24 cellular contexts compared by ENCODE assay signal in the genomic region with DNA sequence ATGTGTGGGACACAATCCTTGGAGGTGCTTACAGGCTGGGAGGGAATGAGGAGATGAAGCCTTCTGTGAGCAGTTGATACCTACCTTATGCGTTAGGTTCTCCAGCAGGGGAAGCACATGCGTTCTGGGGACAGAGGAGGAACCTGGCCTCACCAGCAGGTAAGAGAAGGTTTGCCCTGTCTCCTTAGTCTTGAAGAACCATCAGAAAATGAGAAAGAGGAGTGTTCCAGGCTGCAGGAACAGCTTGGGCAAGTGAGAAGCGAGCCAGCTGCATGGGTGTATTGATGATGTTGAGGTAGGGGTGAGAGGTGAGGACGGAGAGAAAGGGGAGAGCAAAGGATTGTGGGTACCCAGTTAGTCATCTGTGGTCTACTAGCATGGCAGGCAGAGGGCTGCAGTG.
A peak's percentile ranks its signal among the peaks of the same experiment; 100 is the strongest.
DNase-seq lines count a peak whose midpoint lies in the region; ATAC-seq and TF ChIP-seq lines count a peak whose summit lies in the region.
"Had no signal": no experiment of that assay in that cellular context is flagged by ENCODE, and none has a peak within 500 bp of the region (broad histone marks: within the 10 kb centered on the region; RNA-seq: fewer than 3 reads in every experiment).

No MANE protein-coding gene starts in this region.

- peak overlapping the region; percentile 26 for H2AFZ ChIP-seq in neural progenitor cell (replicated peaks)

- H3K9me3 Mint-ChIP-seq in neural progenitor cell: no peaks in the 10 kb centered on the region
- H3K9me3 Mint-ChIP-seq in type B pancreatic cell: no peaks in the 10 kb centered on the region

- peaks cover 9% of the 10 kb centered on the region for H3K27me3 Mint-ChIP-seq in neural progenitor cell (ENCODE audit: insufficient read depth, low read depth)
- H3K27me3 Mint-ChIP-seq in type B pancreatic cell: peaks cover 24% of the 10 kb centered on the region

- H3F3A ChIP-seq in neural progenitor cell (ENCODE audit: low read depth): no peaks in the 10 kb centered on the region

- no peaks in the 10 kb centered on the region for H3K27me3 ChIP-seq in neural progenitor cell
- H3K27me3 ChIP-seq: BLaER1 had no signal

- no peaks in the 10 kb centered on the region for H3K36me3 ChIP-seq in neural progenitor cell
- H3K36me3 ChIP-seq: BLaER1, SJSA1 had no signal

- intact Hi-C loops in posterior vena cava (cut with DNase I): no loop called here

- no peaks in the 10 kb centered on the region for H4K20me1 ChIP-seq in neural progenitor cell (ENCODE audit: low read depth)
- H4K20me1 ChIP-seq: BLaER1 had no signal

- no peak overlapping the region for H3K4me3 ChIP-seq in neural progenitor cell
- H3K4me3 ChIP-seq: BLaER1, SJSA1 had no signal

- H3K27ac Mint-ChIP-seq in neural progenitor cell: no peak overlapping the region
- no peak overlapping the region for H3K27ac Mint-ChIP-seq in type B pancreatic cell

- H3K4me3 Mint-ChIP-seq in neural progenitor cell (no peak overlapping the region), type B pancreatic cell (no peak overlapping the region)

- H3K4me1 ChIP-seq in neural progenitor cell: no peaks in the 10 kb centered on the region
- H3K4me1 ChIP-seq: SJSA1 had no signal

- H3K27ac ChIP-seq in neural progenitor cell: no peak overlapping the region
- H3K27ac ChIP-seq: BLaER1, SJSA1 had no signal

- H3K79me2 ChIP-seq in neural progenitor cell (ENCODE audit: low read depth): no peaks in the 10 kb centered on the region

- DNase-seq in activated CD8-positive, alpha-beta memory T cell treated with anti-CD3 and anti-CD28 coated beads, Interleukin-2, amount 50 U/mL, for 48 hours: peak; percentile 25
- DNase-seq in activated CD8-positive, alpha-beta memory T cell treated with anti-CD3 and anti-CD28 coated beads, Interleukin-2, amount 50 U/mL, for 4 hours: no peak
- DNase-seq in M059J (ENCODE audit: low read depth): peak; percentile 6
- DNase-seq in neural progenitor cell (ENCODE audit: low spot score): no peak
- DNase-seq in type B pancreatic cell (ENCODE audit: extremely low spot score, unreplicated experiment): peak; percentile 18
- no peak for DNase-seq in posterior vena cava (ENCODE audit: low spot score)
- no peak for DNase-seq in stimulated activated CD4-positive, alpha-beta T cell treated with anti-CD3 and anti-CD28 coated beads, Interleukin-15, amount 100 ng/mL, for 24 hours
- DNase-seq: 8988T; ACHN; CD4-positive, CD25-positive, alpha-beta regulatory T cell; DMS53; H7; KBM-7; MM.1S; NCI-H1417; NCI-H1694; NCI-H2081; NCI-H2227 treated with DMSO at 0.1 percent for 48 hours; NCI-H526 treated with DMSO at 0.1 percent for 48 hours; Right ventricle myocardium superior; RPMI8226 had no signal

- no peaks in the 10 kb centered on the region for H3K36me3 Mint-ChIP-seq in neural progenitor cell
- no peaks in the 10 kb centered on the region for H3K36me3 Mint-ChIP-seq in type B pancreatic cell
- H3K36me3 Mint-ChIP-seq: CD4-positive, CD25-positive, alpha-beta regulatory T cell had no signal

- no peak for TF ChIP-seq CTCF in neural progenitor cell (IDR thresholded peaks at IDR 0.05)
- TF ChIP-seq CTCF in type B pancreatic cell (conservative IDR thresholded peaks at IDR 0.05): no peak

- ATAC-seq in GM21526 (IDR thresholded peaks at IDR 0.05; ENCODE audit: low FRiP score, unreplicated experiment): no peak

- no peak overlapping the region for H3K4me2 ChIP-seq in neural progenitor cell
- H3K4me2 ChIP-seq: BLaER1 had no signal

- H3K4me1 Mint-ChIP-seq in neural progenitor cell: peaks cover 4% of the 10 kb centered on the region
- H3K4me1 Mint-ChIP-seq in type B pancreatic cell (ENCODE audit: unreplicated experiment): no peaks in the 10 kb centered on the region
- H3K4me1 Mint-ChIP-seq: CD4-positive, CD25-positive, alpha-beta regulatory T cell had no signal

- no peak overlapping the region for H3K9ac ChIP-seq in neural progenitor cell
- H3K9ac ChIP-seq: BLaER1 had no signal

- no peaks in the 10 kb centered on the region for H3K9me3 ChIP-seq in neural progenitor cell (ENCODE audit: low read depth)
- H3K9me3 ChIP-seq: SJSA1 had no signal

Comparison
In these comparisons a context has a peak if more than half of its experiments do, and no peak if none do; other contexts are left out.
1. DNase-seq: peak in activated CD8-positive, alpha-beta memory T cell treated with anti-CD3 and anti-CD28 coated beads, Interleukin-2, amount 50 U/mL, for 48 hours (single experiment), M059J (single experiment) and type B pancreatic cell (single experiment); none in activated CD8-positive, alpha-beta memory T cell treated with anti-CD3 and anti-CD28 coated beads, Interleukin-2, amount 50 U/mL, for 4 hours (single experiment), neural progenitor cell (single experiment), posterior vena cava (single experiment) and stimulated activated CD4-positive, alpha-beta T cell treated with anti-CD3 and anti-CD28 coated beads, Interleukin-15, amount 100 ng/mL, for 24 hours (single experiment).